In genomic region chr1:228727682-228728171, GRCh38 we compare ENCODE assay signal across 22 cellular contexts. TPM values are rescaled to one million over a fixed set of nuclear protein-coding genes. Genes with fewer than 3 reads are reported as not detected.
DNase-seq lines count a peak whose midpoint lies in the region; ATAC-seq and TF ChIP-seq lines count a peak whose summit lies in the region.
"Had no signal": no experiment of that assay in that cellular context is flagged by ENCODE, and none has a peak within 500 bp of the region (broad histone marks: within the 10 kb centered on the region; RNA-seq: fewer than 3 reads in every experiment).

No MANE protein-coding gene starts in this region.

- 6 to 14% (median 10%) methylated on average over 1 of the region's 1 CpG for WGBS in heart left ventricle, 4 donors
- 8 to 13% methylated on average over 1 of the region's 1 CpG for WGBS in body of pancreas, 2 donors

- TF ChIP-seq CTCF in heart left ventricle (IDR thresholded peaks at IDR 0.05) (no peak), body of pancreas (IDR thresholded peaks at IDR 0.05) (no peak), lower lobe of right lung (IDR thresholded peaks at IDR 0.05) (no peak), upper lobe of right lung (IDR thresholded peaks at IDR 0.05) (no peak), MM.1S (IDR thresholded peaks at IDR 0.05; ENCODE audit: low read length) (no peak)

- intact Hi-C loops in Right ventricle myocardium superior (cut with DNase I), result no loop called here
- intact Hi-C loops in heart left ventricle (cut with DNase I), result no loop called here
- intact Hi-C loops in body of pancreas (cut with DNase I), result no loop called here
- intact Hi-C loops in lower lobe of right lung (cut with DNase I), result no loop called here
- intact Hi-C loops in upper lobe of right lung (cut with DNase I), result no loop called here

- H3K9ac ChIP-seq in MM.1S (ENCODE audit: low read length), result no peak overlapping the region
- H3K9ac ChIP-seq: GM23248 had no signal

- no peaks in the 10 kb centered on the region for H4K20me1 ChIP-seq in MM.1S (ENCODE audit: insufficient read depth, low read length)

- H3K27me3 ChIP-seq in heart left ventricle (peaks cover 0 to 29% (median 0%) of the 10 kb centered on the region in 9 donors), body of pancreas (no peaks in the 10 kb centered on the region), lower lobe of right lung (ENCODE audit: low read depth) (peaks cover 6% of the 10 kb centered on the region), upper lobe of right lung (no peaks in the 10 kb centered on the region), MM.1S (replicated peaks; ENCODE audit: insufficient read depth, low read length) (no peaks in the 10 kb centered on the region)
- H3K27me3 ChIP-seq: MG63 had no signal

- peak; percentile 62 for ATAC-seq in Right ventricle myocardium superior (ENCODE audit: poor library complexity)
- ATAC-seq in heart left ventricle, result no peak
- peak; percentile 74 for ATAC-seq in body of pancreas
- peak; percentile 30 to 35 for ATAC-seq in lower lobe of right lung
- ATAC-seq in upper lobe of right lung, result peak; percentile 50

- H3K4me1 ChIP-seq in heart left ventricle, result no peaks in the 10 kb centered on the region
- peaks cover 12% of the 10 kb centered on the region for H3K4me1 ChIP-seq in body of pancreas
- peaks cover 7% of the 10 kb centered on the region for H3K4me1 ChIP-seq in lower lobe of right lung
- H3K4me1 ChIP-seq in upper lobe of right lung, result no peaks in the 10 kb centered on the region
- H3K4me1 ChIP-seq in MM.1S (ENCODE audit: low read length), result no peaks in the 10 kb centered on the region
- H3K4me1 ChIP-seq: Peyer's patch had no signal

- H3K27ac ChIP-seq in heart left ventricle (no peak overlapping the region), body of pancreas (peak overlapping the region in 3 of 4 donors; percentile 7 to 55 (median 16)), lower lobe of right lung (no peak overlapping the region), upper lobe of right lung (no peak overlapping the region), MM.1S (ENCODE audit: low read length) (no peak overlapping the region)
- H3K27ac ChIP-seq: GM23248, Peyer's patch had no signal

- H3K4me3 ChIP-seq in heart left ventricle (no peak overlapping the region), body of pancreas (no peak overlapping the region), lower lobe of right lung (no peak overlapping the region), upper lobe of right lung (no peak overlapping the region), MM.1S (ENCODE audit: low read length) (no peak overlapping the region)
- H3K4me3 ChIP-seq: GM23248, HAP-1, MG63, Peyer's patch had no signal

- TF ChIP-seq POLR2A in heart left ventricle (IDR thresholded peaks at IDR 0.05), result no peak
- TF ChIP-seq POLR2A in body of pancreas (IDR thresholded peaks at IDR 0.05), result no peak

- no peaks in the 10 kb centered on the region for H3K79me2 ChIP-seq in MM.1S (ENCODE audit: low read length)

- H2AFZ ChIP-seq in MM.1S (ENCODE audit: low read length), result no peak overlapping the region
- H2AFZ ChIP-seq: GM23248 had no signal

- H3K36me3 ChIP-seq in heart left ventricle (no peaks in the 10 kb centered on the region), body of pancreas (replicated peaks in 1 of 2; ENCODE audit: insufficient read depth in 1 of 2, low read depth in 2 of 2) (no peaks in the 10 kb centered on the region), lower lobe of right lung (no peaks in the 10 kb centered on the region), upper lobe of right lung (no peaks in the 10 kb centered on the region), MM.1S (replicated peaks; ENCODE audit: insufficient read depth, low read length) (no peaks in the 10 kb centered on the region)
- H3K36me3 ChIP-seq: HAP-1, MG63, Peyer's patch had no signal

- H3F3A ChIP-seq in MM.1S (ENCODE audit: insufficient read depth, low read length), result no peaks in the 10 kb centered on the region

- no peak overlapping the region for H3K4me2 ChIP-seq in MM.1S (ENCODE audit: low read depth, low read length)

- DNase-seq in Right ventricle myocardium superior, result no peak
- DNase-seq in heart left ventricle, result no peak
- DNase-seq in body of pancreas, result peak in 3 of 4 donors; percentile 24 to 47 (median 40)
- no peak for DNase-seq in lower lobe of right lung
- DNase-seq in upper lobe of right lung, result no peak
- no peak for DNase-seq in NCI-H1694 treated with DMSO at 0.1 percent for 48 hours (lab: John Stamatoyannopoulos, UW)
- DNase-seq in MM.1S, result no peak
- no peak for DNase-seq in NCI-H226
- DNase-seq: CD4-positive, CD25-positive, alpha-beta regulatory T cell; COR-L47; DMS 273 treated with DMSO at 0.1 percent for 48 hours; DND-41; GM23248; IMR-90; MG63; NCI-H1092; NCI-H1436 treated with DMSO at 0.1 percent for 48 hours; NCI-H2081 treated with DMSO at 0.1 percent for 48 hours; Peyer's patch; SHP77 had no signal

- no peaks in the 10 kb centered on the region for H3K9me2 ChIP-seq in MM.1S (replicated peaks; ENCODE audit: insufficient read depth, low read length)

- H3K9me3 ChIP-seq in heart left ventricle (no peaks in the 10 kb centered on the region), body of pancreas (no peaks in the 10 kb centered on the region), lower lobe of right lung (no peaks in the 10 kb centered on the region), upper lobe of right lung (no peaks in the 10 kb centered on the region), MM.1S (replicated peaks; ENCODE audit: insufficient read depth, low read length) (no peaks in the 10 kb centered on the region)
- H3K9me3 ChIP-seq: HAP-1, MG63, Peyer's patch had no signal

RNA-seq across cellular contexts. Expression of gene RHOU, which starts 7.6 kb away (rescaled TPM):
- total RNA-seq in Right ventricle myocardium superior (4.2 TPM), heart left ventricle (10 to 100 TPM in 2 of 9 donors, 1 to 10 TPM in 7; 2.1 to 20.5 (median 2.9) TPM), body of pancreas (1 to 10 TPM; 6.9 to 9.3 TPM), lower lobe of right lung (22.9 TPM), upper lobe of right lung (21.0 TPM)
- 1 to 10 TPM; 1.3 to 3.1 TPM for polyA plus RNA-seq in heart left ventricle
- total RNA-seq: B cell had no signal

Comparison
In these comparisons a context has a peak if more than half of its experiments do, and no peak if none do; other contexts are left out.
1. ATAC-seq: peak in Right ventricle myocardium superior (single experiment), body of pancreas (single experiment), lower lobe of right lung (2 of 2) and upper lobe of right lung (single experiment); none in heart left ventricle (0 of 4).
2. DNase-seq: peak in body of pancreas (3 of 4); none in Right ventricle myocardium superior (single experiment), heart left ventricle (0 of 5), lower lobe of right lung (single experiment), upper lobe of right lung (single experiment), NCI-H1694 treated with DMSO at 0.1 percent for 48 hours (single experiment), MM.1S (single experiment) and NCI-H226 (single experiment).
3. H3K27ac ChIP-seq: peak in body of pancreas (3 of 4); none in heart left ventricle (0 of 12), lower lobe of right lung (single experiment), upper lobe of right lung (single experiment) and MM.1S (single experiment).